Comparison of ENCODE assay signal across 8 cellular contexts in genomic region chr19:29715695-29716581, GRCh38. TPM values are rescaled to one million over a fixed set of nuclear protein-coding genes. Genes with fewer than 3 reads are reported as not detected.
DNase-seq lines count a peak whose midpoint lies in the region; TF ChIP-seq lines count a peak whose summit lies in the region.

No MANE protein-coding gene starts in this region.

- peak overlapping the region; percentile 58 for H2BK12ac ChIP-seq in neuronal stem cell (ENCODE audit: low read length)

- TF ChIP-seq POLR2A in erythroblast (IDR thresholded peaks at IDR 0.05; ENCODE audit: low read length) = no peak

- H3K9ac ChIP-seq in SK-N-MC (ENCODE audit: insufficient read length) (peak overlapping the region; percentile 86), neuronal stem cell (ENCODE audit: low read depth, low read length, poor library complexity) (peak overlapping the region; percentile 95)

- POLR2A ChIA-PET in HEK293 (lab: Yijun Ruan, JAX) = interaction anchor here (0.9 to 4.5 kb wide), 25 partner anchors 9 to 164 kb away, joined by 3 to 40 read pairs (median 4); partner anchors contain the start of genes PLEKHF1 and POP4

- DNase-seq in EL = peak; percentile 33
- no peak for DNase-seq in SK-N-MC (ENCODE audit: low read depth, low spot score)
- DNase-seq in erythroblast (lab: John Stamatoyannopoulos, UW) = peak; percentile 40 to 47
- no peak for DNase-seq in neuronal stem cell (ENCODE audit: low spot score)
- DNase-seq in H4 (ENCODE audit: low spot score) = no peak
- no peak for DNase-seq in stimulated activated CD4-positive, alpha-beta T cell treated with anti-CD3 and anti-CD28 coated beads, Interleukin-1b, Interleukin-23, amount 100 ng/mL, for 48 hours
- DNase-seq in NCI-H2196 treated with DMSO at 0.1 percent for 48 hours (lab: John Stamatoyannopoulos, UW; ENCODE audit: unreplicated experiment) = no peak

- H2BK5ac ChIP-seq in neuronal stem cell (ENCODE audit: low read length) = no peak overlapping the region

- H3K27ac ChIP-seq in HEK293 (ENCODE audit: extremely low read depth, low read depth, low read length) (peak overlapping the region; percentile 96), SK-N-MC (no peak overlapping the region; the same call in 1 of the 2 replicates), neuronal stem cell (replicated peaks; ENCODE audit: low read length) (no peak overlapping the region)

- H3K9me3 ChIP-seq in HEK293 (ENCODE audit: control insufficient read depth, insufficient read depth, low read depth, low read length) (no peaks in the 10 kb centered on the region), SK-N-MC (ENCODE audit: low read depth, low read length) (no peaks in the 10 kb centered on the region), neuronal stem cell (replicated peaks in 1 of 2; ENCODE audit: control insufficient read depth in 2 of 2, insufficient read depth in 1 of 2, low read depth in 1 of 2, low read length in 2 of 2) (no peaks in the 10 kb centered on the region)

- H3K18ac ChIP-seq in neuronal stem cell (ENCODE audit: low read length) = peak overlapping the region; percentile 96

- no peaks in the 10 kb centered on the region for H3K27me3 ChIP-seq in neuronal stem cell (ENCODE audit: control insufficient read depth in 3 of 3, insufficient read depth in 3 of 3, low read depth in 1 of 3, low read length in 3 of 3)

- H2BK120ac ChIP-seq in neuronal stem cell (ENCODE audit: low read depth, low read length) = peak overlapping the region; percentile 44

- peak overlapping the region; percentile 96 for H4K8ac ChIP-seq in neuronal stem cell (ENCODE audit: low read depth, low read length)

- peak overlapping the region; percentile 91 for H2AFZ ChIP-seq in neuronal stem cell (ENCODE audit: low read length)

- H3K4ac ChIP-seq in neuronal stem cell (ENCODE audit: low read length) = peak overlapping the region; percentile 84

- no peak for TF ChIP-seq CTCF in HEK293 (tag by site-specific recombination; IDR thresholded peaks at IDR 0.05)

- H2AK5ac ChIP-seq in neuronal stem cell (ENCODE audit: low read depth, low read length) = peak overlapping the region; percentile 95

- peak overlapping the region; percentile 81 for H3K4me2 ChIP-seq in neuronal stem cell (ENCODE audit: insufficient read depth, low read length, poor library complexity, severe bottlenecking)

- H4K91ac ChIP-seq in neuronal stem cell (ENCODE audit: low read depth, low read length, poor library complexity) = no peak overlapping the region

- H3K14ac ChIP-seq in neuronal stem cell (ENCODE audit: low read length) = no peak overlapping the region

- H2BK15ac ChIP-seq in neuronal stem cell (ENCODE audit: low read length) = no peak overlapping the region

- H3K4me1 ChIP-seq in HEK293 (ENCODE audit: control insufficient read depth, insufficient read depth, low read length) = peaks cover 16% of the 10 kb centered on the region
- H3K4me1 ChIP-seq in neuronal stem cell (ENCODE audit: control insufficient read depth in 2 of 2, insufficient read depth in 1 of 2, low read depth in 1 of 2, low read length in 2 of 2) = peaks cover 5 to 6% of the 10 kb centered on the region in 2 donors

- H3K23ac ChIP-seq in neuronal stem cell (ENCODE audit: low read depth, low read length, poor library complexity) = peak overlapping the region; percentile 95

- peaks cover 10% of the 10 kb centered on the region for H3K79me1 ChIP-seq in neuronal stem cell (ENCODE audit: low read depth, low read length)

- H3K36me3 ChIP-seq in HEK293 (ENCODE audit: control insufficient read depth in 2 of 2, insufficient read depth in 1 of 2, low read length in 2 of 2) (peaks cover 0 to 10% of the 10 kb centered on the region in 2 experiments; a peak in 1 of 3 replicates), SK-N-MC (ENCODE audit: insufficient read depth, low read length) (no peaks in the 10 kb centered on the region), neuronal stem cell (replicated peaks in 1 of 2; ENCODE audit: control insufficient read depth in 2 of 2, insufficient read depth in 2 of 2, low read length in 2 of 2) (peaks cover 2 to 6% of the 10 kb centered on the region in 2 donors)

- H3K4me3 ChIP-seq in HEK293 (ENCODE audit: low read depth, low read length) (peak overlapping the region; percentile 65), SK-N-MC (peak overlapping the region; percentile 91), neuronal stem cell (ENCODE audit: low read length in 2 of 2) (peak overlapping the region; percentile 63 to 96)

- no CpG with 5 or more reads among the region's 13 CpGs for WGBS in neuronal stem cell (ENCODE audit: extremely low coverage in 2 of 2, insufficient read length in 2 of 2, insufficient replicate concordance in 1 of 2), 2 donors

- CTCF ChIA-PET in HEK293 (lab: Yijun Ruan, JAX) = interaction anchor here (0.5 to 13.2 kb wide), 102 partner anchors 10 to 1972 kb away, joined by 3 to 299 read pairs (median 4); partner anchors contain the start of gene POP4

TF ChIP-seq in HEK293, 187 proteins besides CTCF, POLR2A, EP300 and RAD21 (continues in another document):
- peak; percentile 31; the same call in 1 of the 2 replicates for TF ChIP-seq ZFP37 (tag by site-specific recombination; IDR thresholded peaks at IDR 0.05)
- 0 out of 2 replicates have a peak, but pooled peaks have one; percentile 31 for TF ChIP-seq KLF1 (tag by site-specific recombination; IDR thresholded peaks at IDR 0.05)
- TF ChIP-seq ZNF843 (tag by site-specific recombination; IDR thresholded peaks at IDR 0.05) = no peak
- TF ChIP-seq ZNF629 (tag by site-specific recombination; IDR thresholded peaks at IDR 0.05) = peak; percentile 72
- no peak for TF ChIP-seq FEZF1 (tag by site-specific recombination; IDR thresholded peaks at IDR 0.05)
- peak; percentile 64; the same call in 1 of the 2 replicates for TF ChIP-seq ZNF280D (tag by site-specific recombination; IDR thresholded peaks at IDR 0.05)
- TF ChIP-seq ZNF529 (tag by site-specific recombination; IDR thresholded peaks at IDR 0.05; ENCODE audit: insufficient replicate concordance) = no peak
- no peak for TF ChIP-seq ZNF473 (tag by site-specific recombination; IDR thresholded peaks at IDR 0.05)
- TF ChIP-seq ZNF76 (tag by site-specific recombination; IDR thresholded peaks at IDR 0.05; ENCODE audit: borderline replicate concordance, low read depth) = peak; percentile 17; the same call in 1 of the 2 replicates
- 0 out of 2 replicates have a peak, but pooled peaks have one; percentile 0 for TF ChIP-seq OVOL3 (tag by site-specific recombination; IDR thresholded peaks at IDR 0.05)
- 0 out of 2 replicates have a peak, but pooled peaks have one; percentile 8 for TF ChIP-seq KLF9 (tag by site-specific recombination; IDR thresholded peaks at IDR 0.05; ENCODE audit: low read depth)
- no peak for TF ChIP-seq IKZF3 (tag by site-specific recombination; IDR thresholded peaks at IDR 0.05)
- TF ChIP-seq ZNF214 (tag by site-specific recombination; IDR thresholded peaks at IDR 0.05; ENCODE audit: borderline replicate concordance) = no peak
- no peak for TF ChIP-seq ZNF571 (tag by site-specific recombination; IDR thresholded peaks at IDR 0.05)
- TF ChIP-seq ZBTB49 (tag by site-specific recombination; IDR thresholded peaks at IDR 0.05; ENCODE audit: low read depth) = no peak
- no peak for TF ChIP-seq ZNF521 (tag by site-specific recombination; IDR thresholded peaks at IDR 0.05)

RNA-seq across cellular contexts. Expression of gene C19orf12, which starts 0.9 kb away (rescaled TPM):
- polyA plus RNA-seq in neuronal stem cell (2013, experiment 1 of 2) = 20.8 TPM
- 20.7 TPM for polyA plus RNA-seq in neuronal stem cell (2013, experiment 2 of 2)
- 28.4 and 31.7 TPM in 2 replicates for total RNA-seq in H4 (2014; rRNA removed; shearing (Covaris generic))

RNA-seq across cellular contexts. Expression of gene PLEKHF1, which starts 50.7 kb away (rescaled TPM):
- polyA plus RNA-seq in neuronal stem cell (2013, experiment 1 of 2) = 1.0 TPM
- 0.96 TPM for polyA plus RNA-seq in neuronal stem cell (2013, experiment 2 of 2)
- 9.2 and 9.9 TPM in 2 replicates for total RNA-seq in H4 (2014; rRNA removed; shearing (Covaris generic))

Comparison
In these comparisons a context has a peak if more than half of its experiments do, and no peak if none do; other contexts are left out.
1. DNase-seq: peak in EL (single experiment) and erythroblast (2 of 2); none in SK-N-MC (single experiment), neuronal stem cell (single experiment), H4 (single experiment), stimulated activated CD4-positive, alpha-beta T cell treated with anti-CD3 and anti-CD28 coated beads, Interleukin-1b, Interleukin-23, amount 100 ng/mL, for 48 hours (single experiment) and NCI-H2196 treated with DMSO at 0.1 percent for 48 hours (single experiment).
2. Peak in every context shown above with its lines, with median percentiles within 50 percentile points of each other: H3K4me3 ChIP-seq.